7 cellular contexts compared by ENCODE assay signal in genomic region chr15:20339086-20339791, GRCh38.
DNase-seq lines count a peak whose midpoint lies in the region; ATAC-seq and TF ChIP-seq lines count a peak whose summit lies in the region.
"Not testable (repeated sequence)": the region's sequence is repeated elsewhere in the genome, so short reads cannot be mapped to it uniquely, and the experiment has no call there.

No MANE protein-coding gene starts in this region.

- H2AFZ ChIP-seq in SK-N-SH (ENCODE audit: low read depth) = not testable (repeated sequence)

- H3K9ac ChIP-seq in SK-N-SH = not testable (repeated sequence)

- H3K79me2 ChIP-seq in SK-N-SH (ENCODE audit: insufficient read depth) = not testable (repeated sequence)

- TF ChIP-seq RAD21 in SK-N-SH (IDR thresholded peaks at IDR 0.05; ENCODE audit: low read length) = not testable (repeated sequence)

- CTCF ChIA-PET in SK-N-SH (lab: Yijun Ruan, JAX) = not testable (repeated sequence)

- DNase-seq in GM03348 (ENCODE audit: low spot score) (peak; percentile 13), HT-29 (ENCODE audit: low spot score) (peak; percentile 1), ecto neural progenitor cell (ENCODE audit: low spot score) (peak; percentile 43), right cardiac atrium (peak in 2 of 3 donors; percentile 28 to 51), medulla oblongata (ENCODE audit: extremely low spot score) (peak; percentile 1), suprapubic skin (ENCODE audit: low spot score in 2 of 2) (peak; percentile 52 to 76)
- DNase-seq in SK-N-SH = not testable (repeated sequence)

- intact Hi-C loops in right cardiac atrium (cut with DNase I) = not testable (repeated sequence)

- H3K27ac ChIP-seq in SK-N-SH (ENCODE audit: low read depth in 2 of 2, low read length in 1 of 2); right cardiac atrium (ENCODE audit: low read length); suprapubic skin: not testable (repeated sequence)

- WGBS in SK-N-SH (ENCODE audit: low lambda C conversion rate) = 6% methylated on average over 17 of the region's 17 CpGs
- WGBS in right cardiac atrium = 69% methylated on average over 17 of the region's 17 CpGs
- WGBS in suprapubic skin = 76% methylated on average over 17 of the region's 17 CpGs

- ATAC-seq in right cardiac atrium = not testable (repeated sequence)

- POLR2A ChIA-PET in SK-N-SH (lab: Yijun Ruan, JAX) = not testable (repeated sequence)

- not testable (repeated sequence) for TF ChIP-seq EP300 in SK-N-SH (IDR thresholded peaks at IDR 0.05; ENCODE audit: borderline replicate concordance in 1 of 2, low read depth in 1 of 2, low read length in 1 of 2); suprapubic skin (IDR thresholded peaks at IDR 0.05)

- H3F3A ChIP-seq in SK-N-SH (replicated peaks; ENCODE audit: insufficient read depth) = not testable (repeated sequence)

- not testable (repeated sequence) for TF ChIP-seq CTCF in SK-N-SH (IDR thresholded peaks at IDR 0.05); suprapubic skin (IDR thresholded peaks at IDR 0.05)

- H3K4me3 ChIP-seq in SK-N-SH (ENCODE audit: low read depth in 2 of 2, low read length in 1 of 2); right cardiac atrium (ENCODE audit: low read length); suprapubic skin: not testable (repeated sequence)

- not testable (repeated sequence) for H3K36me3 ChIP-seq in SK-N-SH (replicated peaks in 1 of 2; ENCODE audit: control insufficient read depth in 1 of 2, insufficient read depth in 2 of 2, low read length in 1 of 2); suprapubic skin

- peak overlapping the region; percentile 33; the same call in 1 of the 2 replicates for H3K4me2 ChIP-seq in SK-N-SH

- H3K4me1 ChIP-seq in SK-N-SH (ENCODE audit: control insufficient read depth in 1 of 2, insufficient read depth in 2 of 2, low read depth in 1 of 2, low read length in 1 of 2); right cardiac atrium (ENCODE audit: control insufficient read depth, insufficient read depth, low read length); suprapubic skin: not testable (repeated sequence)

- H3K27me3 ChIP-seq in SK-N-SH (ENCODE audit: insufficient read depth); right cardiac atrium (ENCODE audit: control insufficient read depth, insufficient read depth); suprapubic skin: not testable (repeated sequence)

- H3K9me2 ChIP-seq in SK-N-SH = not testable (repeated sequence)

- H4K20me1 ChIP-seq in SK-N-SH (ENCODE audit: insufficient read depth) = not testable (repeated sequence)

- H3K9me3 ChIP-seq in SK-N-SH; right cardiac atrium (ENCODE audit: control insufficient read depth, low read length): not testable (repeated sequence)
- peaks cover 22% of the 10 kb centered on the region for H3K9me3 ChIP-seq in suprapubic skin

- not testable (repeated sequence) for TF ChIP-seq POLR2A in suprapubic skin (IDR thresholded peaks at IDR 0.05)
